8 cellular contexts compared by ENCODE assay signal in genomic region chr12:53380104-53380796, GRCh38. TPM values are rescaled to one million over a fixed set of nuclear protein-coding genes. Genes with fewer than 3 reads are reported as not detected.
DNase-seq lines count a peak whose midpoint lies in the region; TF ChIP-seq lines count a peak whose summit lies in the region.

Gene SP1 (plus strand): TSS chr12:53380176. CDS start chr12:53380292, 116 bp downstream.

- H3K9me2 ChIP-seq in DOHH2 (replicated peaks; ENCODE audit: control insufficient read depth, low read length), result no peaks in the 10 kb centered on the region

- H3K4me1 ChIP-seq in DOHH2 (ENCODE audit: control insufficient read depth, low read length), result peaks cover 48% of the 10 kb centered on the region

- H3K27me3 ChIP-seq in DOHH2 (ENCODE audit: control insufficient read depth, low read length), result no peaks in the 10 kb centered on the region
- H3K27me3 ChIP-seq in H7 (ENCODE audit: control insufficient read depth, insufficient read depth, low read length), result no peaks in the 10 kb centered on the region
- no peaks in the 10 kb centered on the region for H3K27me3 ChIP-seq in MG63

- peaks cover 4% of the 10 kb centered on the region; the same call in 1 of the 2 replicates for H3F3A ChIP-seq in DOHH2 (ENCODE audit: control insufficient read depth, insufficient read depth)

- no peaks in the 10 kb centered on the region for H3K27me3 Mint-ChIP-seq in neural crest cell (ENCODE audit: low read depth)

- H3K36me3 ChIP-seq in DOHH2 (ENCODE audit: control insufficient read depth, low read length), result peaks cover 38% of the 10 kb centered on the region
- H3K36me3 ChIP-seq in H7 (replicated peaks; ENCODE audit: control insufficient read depth, insufficient read depth, low read length), result peaks cover 21% of the 10 kb centered on the region
- H3K36me3 ChIP-seq in MG63, result peaks cover 36% of the 10 kb centered on the region

- H3K4me1 Mint-ChIP-seq in neural crest cell, result peaks cover 31% of the 10 kb centered on the region

- H3K27ac Mint-ChIP-seq in neural crest cell (ENCODE audit: unreplicated experiment), result peak within 1 kb of the TSS; percentile 19

- H3K9me3 Mint-ChIP-seq in neural crest cell, result no peaks in the 10 kb centered on the region

- H3K4me3 ChIP-seq in DOHH2 (ENCODE audit: low read length) (peak within 1 kb of the TSS; percentile 83), H7 (ENCODE audit: insufficient read depth, low read depth, low read length) (peak within 1 kb of the TSS; percentile 70), MG63 (peak within 1 kb of the TSS; percentile 53), fibroblast of villous mesenchyme (ENCODE audit: low read depth, low read length) (peak within 1 kb of the TSS; percentile 68)

- peak within 1 kb of the TSS; percentile 93 for H3K4me2 ChIP-seq in DOHH2 (ENCODE audit: low read length)

- peaks cover 46% of the 10 kb centered on the region for H3K79me2 ChIP-seq in DOHH2 (ENCODE audit: control insufficient read depth, low read length)

- H3K4me3 Mint-ChIP-seq in neural crest cell, result peak within 1 kb of the TSS; percentile 97

- peak within 1 kb of the TSS; percentile 81 for H3K27ac ChIP-seq in DOHH2 (ENCODE audit: low read depth, low read length)

- peaks cover 8% of the 10 kb centered on the region for H3K36me3 Mint-ChIP-seq in neural crest cell (ENCODE audit: low read depth)

- peak; percentile 96 for DNase-seq in H7
- peak; percentile 93 for DNase-seq in MG63
- DNase-seq in SIG-M5 treated with dmso at 0.1 percent for 504 hours (lab: John Stamatoyannopoulos, UW; ENCODE audit: unreplicated experiment), result peak; percentile 93
- DNase-seq in activated gamma-delta T cell (lab: John Stamatoyannopoulos, UW), result peak; percentile 84
- peak; percentile 96 for DNase-seq in fibroblast of villous mesenchyme (ENCODE audit: low read depth)
- DNase-seq in neural crest cell (ENCODE audit: low read depth, low spot score), result peak; percentile 63
- peak; percentile 91 for DNase-seq in stromal cell of bone marrow (ENCODE audit: low read depth)

- H4K20me1 ChIP-seq in DOHH2 (ENCODE audit: control insufficient read depth, insufficient read depth, low read depth, low read length), result peaks cover 24% of the 10 kb centered on the region

- no peaks in the 10 kb centered on the region for H3K9me3 ChIP-seq in DOHH2 (ENCODE audit: control insufficient read depth, insufficient read depth, low read length)
- no peaks in the 10 kb centered on the region for H3K9me3 ChIP-seq in MG63

- no peak for TF ChIP-seq CTCF in DOHH2 (IDR thresholded peaks at IDR 0.05; ENCODE audit: low read depth, low read length, poor library complexity, severe bottlenecking)
- TF ChIP-seq CTCF in fibroblast of villous mesenchyme (IDR thresholded peaks at IDR 0.05; ENCODE audit: insufficient read depth, low read depth, low read length), result no peak
- no peak for TF ChIP-seq CTCF in neural crest cell (conservative IDR thresholded peaks at IDR 0.05)

RNA-seq across cellular contexts. Expression of gene SP1, which starts in this region (rescaled TPM):
- 46.7 and 51.8 TPM in 2 replicates for total RNA-seq in H7 (2014; rRNA removed; shearing (Covaris generic))
- 22.3 and 26.3 TPM in 2 replicates for total RNA-seq in MG63 (2014; rRNA removed; shearing (Covaris generic); ENCODE audit: low replicate concordance)
- total RNA-seq in fibroblast of villous mesenchyme (31.2 and 45.3 TPM in 2 replicates), neural crest cell (88.1 and 96.0 TPM in 2 replicates)

Comparison
In these comparisons a context has a peak if more than half of its experiments do, and no peak if none do; other contexts are left out.
1. Peak in every context shown above with its lines: DNase-seq, H3K4me3 ChIP-seq and H3K27ac ChIP-seq.